Comparison of ENCODE assay signal across 21 cellular contexts in genomic region chr17:8664426-8665105, GRCh38.
"Had no signal": no experiment of that assay in that cellular context is flagged by ENCODE, and none has a peak within 500 bp of the region (broad histone marks: within the 10 kb centered on the region; RNA-seq: fewer than 3 reads in every experiment).

No MANE protein-coding gene starts in this region.

- H3K27me3 ChIP-seq: hepatocyte, neutrophil, testis had no signal

- H3K9me3 ChIP-seq: neutrophil, pancreas, stomach, testis had no signal

- H3K4me3 Mint-ChIP-seq: memory B cell; natural killer cell; neural crest cell; stimulated activated effector memory CD8-positive, alpha-beta T cell treated with anti-CD3 and anti-CD28 coated beads, Interleukin-12 subunit alpha, Interleukin-12 subunit beta, amount 100 ng/mL, for 72 hours; type B pancreatic cell had no signal

- H3K4me1 ChIP-seq: pancreas, stomach, testis had no signal

- H3K4me3 ChIP-seq: dorsolateral prefrontal cortex, hepatocyte, lung, pancreas, smooth muscle cell, stomach, testis had no signal

- ATAC-seq: left lobe of liver; natural killer cell; pancreas; sciatic nerve; stimulated activated effector memory CD8-positive, alpha-beta T cell treated with anti-CD3 and anti-CD28 coated beads, Interleukin-12 subunit alpha, Interleukin-12 subunit beta, amount 100 ng/mL, for 72 hours had no signal

- H3K4me1 Mint-ChIP-seq: memory B cell; natural killer cell; stimulated activated effector memory CD8-positive, alpha-beta T cell treated with anti-CD3 and anti-CD28 coated beads, Interleukin-12 subunit alpha, Interleukin-12 subunit beta, amount 100 ng/mL, for 72 hours had no signal

- DNase-seq: cerebellar nuclear complex; dorsolateral prefrontal cortex; effector CD4-positive, alpha-beta T cell; head of caudate nucleus; natural killer cell; pancreas; stimulated activated CD4-positive, alpha-beta T cell treated with anti-CD3 and anti-CD28 coated beads, Interleukin-2, amount 100 ng/mL, for 24 hours; stimulated activated CD4-positive, alpha-beta T cell treated with anti-CD3 and anti-CD28 coated beads, Interleukin-4, amount 100 ng/mL, for 24 hours; stimulated activated naive CD4-positive, alpha-beta T cell treated with Interleukin-2 at 50 U/mL for 16 hours; stomach; testis had no signal

- H3K27ac Mint-ChIP-seq: memory B cell; natural killer cell; stimulated activated effector memory CD8-positive, alpha-beta T cell treated with anti-CD3 and anti-CD28 coated beads, Interleukin-12 subunit alpha, Interleukin-12 subunit beta, amount 100 ng/mL, for 72 hours; type B pancreatic cell had no signal

- H3K27ac ChIP-seq: hepatocyte, neutrophil, pancreas, stomach, testis had no signal

- H3K36me3 Mint-ChIP-seq: natural killer cell; stimulated activated effector memory CD8-positive, alpha-beta T cell treated with anti-CD3 and anti-CD28 coated beads, Interleukin-12 subunit alpha, Interleukin-12 subunit beta, amount 100 ng/mL, for 72 hours; type B pancreatic cell had no signal

- H3K9me3 Mint-ChIP-seq: natural killer cell, neural crest cell, type B pancreatic cell had no signal

- H3K36me3 ChIP-seq: neutrophil, pancreas, stomach had no signal
